Comparison of ENCODE assay signal across 13 cellular contexts in genomic region chr9:137758067-137758466, GRCh38.
DNase-seq lines count a peak whose midpoint lies in the region; ATAC-seq, FAIRE-seq and TF ChIP-seq lines count a peak whose summit lies in the region.
"Had no signal": no experiment of that assay in that cellular context is flagged by ENCODE, and none has a peak within 500 bp of the region (broad histone marks: within the 10 kb centered on the region; RNA-seq: fewer than 3 reads in every experiment).

No MANE protein-coding gene starts in this region.

- H3F3A ChIP-seq in smooth muscle cell (ENCODE audit: low read depth): no peaks in the 10 kb centered on the region

- WGBS in H1 (ENCODE audit: extremely low coverage in 1 of 2, insufficient coverage in 1 of 2, insufficient read length in 1 of 2, insufficient replicate concordance in 2 of 2, low coverage in 1 of 2, low lambda C conversion rate in 2 of 2, missing lambda C conversion rate in 1 of 2), 2 experiments: 95% methylated on average over 16 of the region's 16 CpGs; no CpG with 5 or more reads in 1 of the 2 experiments
- WGBS in smooth muscle cell (ENCODE audit: low lambda C conversion rate): 96% methylated on average over 16 of the region's 16 CpGs
- WGBS in tibial nerve, 2 donors: 97 to 98% methylated on average over 16 of the region's 16 CpGs

- no peak overlapping the region for H4K91ac ChIP-seq in H1 (replicated peaks; ENCODE audit: insufficient read length, low read length)

- no peaks in the 10 kb centered on the region for H3K27me3 ChIP-seq in RWPE2 (ENCODE audit: insufficient read depth, poor library complexity, severe bottlenecking)
- no peaks in the 10 kb centered on the region for H3K27me3 ChIP-seq in H1 (replicated peaks in 1 of 4; ENCODE audit: control insufficient read depth in 3 of 4, extremely low read depth in 1 of 4, insufficient read depth in 3 of 4, low read length in 3 of 4)
- no peaks in the 10 kb centered on the region for H3K27me3 ChIP-seq in smooth muscle cell (ENCODE audit: low read depth)
- H3K27me3 ChIP-seq in tibial nerve: no peaks in the 10 kb centered on the region

- H3K23ac ChIP-seq in H1 (ENCODE audit: insufficient read length): no peak overlapping the region

- FAIRE-seq in H1 (lab: Jason Lieb, UNC): no peak

- H3K79me2 ChIP-seq in H1 (ENCODE audit: control insufficient read depth in 1 of 2, insufficient read depth in 2 of 2, low read length in 2 of 2) (peaks cover 0 to 29% of the 10 kb centered on the region in 2 experiments; a peak in 1 of 4 replicates), smooth muscle cell (ENCODE audit: low read depth) (peaks cover 11% of the 10 kb centered on the region)

- H3K4me1 Mint-ChIP-seq in activated T-cell treated with anti-CD3 and anti-CD28 coated beads, Interleukin-2, amount 50 U/mL, for 4 hours (ENCODE audit: low read depth): peaks cover 55% of the 10 kb centered on the region

- CTCF ChIA-PET in H1 (lab: Charles Lee; ENCODE audit: partially characterized antibody): interaction anchor here (1.0 to 1.6 kb wide), 5 partner anchors 9 to 176 kb away, joined by 4 to 7 read pairs (median 5); no protein-coding TSS in a partner anchor

- TF ChIP-seq EP300 in H1 (IDR thresholded peaks at IDR 0.05; ENCODE audit: borderline replicate concordance in 1 of 2, low read depth in 2 of 2, low read length in 2 of 2) (no peak), tibial nerve (IDR thresholded peaks at IDR 0.05) (no peak)

- POLR2A ChIA-PET in H1 (lab: Charles Lee; ENCODE audit: partially characterized antibody): interaction anchor here (1.0 to 1.2 kb wide), 2 partner anchors 14 to 16 kb away, joined by 3 read pairs; no protein-coding TSS in a partner anchor

- no peak for DNase-seq in activated T-cell treated with anti-CD3 and anti-CD28 coated beads, Interleukin-2, amount 50 U/mL, for 4 hours
- DNase-seq in activated T-cell treated with anti-CD3 and anti-CD28 coated beads for 4 hours (no peak), RWPE2 (ENCODE audit: low spot score) (no peak), H1 (ENCODE audit: low read depth in 1 of 2, low spot score in 2 of 2) (no peak), smooth muscle cell (lab: John Stamatoyannopoulos, UW; ENCODE audit: unreplicated experiment) (no peak), amniotic stem cell (lab: John Stamatoyannopoulos, UW) (no peak), tibial nerve (ENCODE audit: low spot score in 2 of 2) (no peak)
- no peak for DNase-seq in stimulated activated CD4-positive, alpha-beta T cell treated with anti-CD3 and anti-CD28 coated beads, Interleukin-4, amount 100 ng/mL, for 4 hours
- DNase-seq: cortex of kidney, NCI-H2171 treated with DMSO at 0.1 percent for 48 hours had no signal

- peaks cover 63% of the 10 kb centered on the region for H3K36me3 Mint-ChIP-seq in activated T-cell treated with anti-CD3 and anti-CD28 coated beads, Interleukin-2, amount 50 U/mL, for 4 hours (ENCODE audit: insufficient read depth)

- H3K23me2 ChIP-seq in H1 (ENCODE audit: low read depth, low read length): no peaks in the 10 kb centered on the region

- H3K4me3 Mint-ChIP-seq in activated T-cell treated with anti-CD3 and anti-CD28 coated beads, Interleukin-2, amount 50 U/mL, for 4 hours: peak overlapping the region; percentile 66

- H2AK5ac ChIP-seq in H1 (ENCODE audit: low read depth, low read length): no peak overlapping the region

- no peaks in the 10 kb centered on the region for H3K27me3 Mint-ChIP-seq in activated T-cell treated with anti-CD3 and anti-CD28 coated beads, Interleukin-2, amount 50 U/mL, for 4 hours (ENCODE audit: low read depth)

- no peak overlapping the region for H2BK20ac ChIP-seq in H1 (ENCODE audit: low read length)

- no peak overlapping the region for H2BK120ac ChIP-seq in H1 (replicated peaks; ENCODE audit: low read depth, low read length)

- H4K20me1 ChIP-seq in H1 (replicated peaks in 1 of 2; ENCODE audit: control insufficient read depth in 1 of 2, insufficient read depth in 2 of 2, low read length in 2 of 2) (peaks cover 4 to 8% of the 10 kb centered on the region in 2 experiments), smooth muscle cell (ENCODE audit: low read depth) (peaks cover 8% of the 10 kb centered on the region)

- TF ChIP-seq RAD21 in H1 (IDR thresholded peaks at IDR 0.05 in 1 of 2, conservative IDR thresholded peaks at IDR 0.05 in 1 of 2; ENCODE audit: low read depth in 2 of 2, low read length in 2 of 2): no peak; a peak in 1 of 4 replicates

- H3K4me3 ChIP-seq in RWPE2 (ENCODE audit: severe bottlenecking) (no peak overlapping the region), H1 (ENCODE audit: extremely low read depth in 1 of 4, insufficient read depth in 2 of 4, low read depth in 3 of 4, low read length in 4 of 4) (no peak overlapping the region), smooth muscle cell (no peak overlapping the region), tibial nerve (no peak overlapping the region)
- H3K4me3 ChIP-seq: lung, SK-N-MC had no signal

- peak overlapping the region; percentile 57; the same call in 1 of the 2 replicates for H4K8ac ChIP-seq in H1 (ENCODE audit: extremely low read depth, insufficient read depth, low read length)

- no peak overlapping the region for H3K4ac ChIP-seq in H1 (replicated peaks; ENCODE audit: insufficient read length, low read depth, low read length)

- TF ChIP-seq CTCF in RWPE2 (IDR thresholded peaks at IDR 0.05; ENCODE audit: poor library complexity, severe bottlenecking) (no peak), H1 (IDR thresholded peaks at IDR 0.05; ENCODE audit: control extremely low read depth in 1 of 3, insufficient read depth in 1 of 3, low read depth in 1 of 3, low read length in 3 of 3) (no peak), smooth muscle cell (IDR thresholded peaks at IDR 0.05; ENCODE audit: borderline replicate concordance, insufficient read depth, poor library complexity, severe bottlenecking) (no peak), tibial nerve (IDR thresholded peaks at IDR 0.05) (no peak)

- H3K9ac ChIP-seq in H1 (replicated peaks in 1 of 4; ENCODE audit: extremely low read depth in 1 of 4, low read depth in 3 of 4, low read length in 3 of 4) (no peak overlapping the region), smooth muscle cell (ENCODE audit: low read depth) (no peak overlapping the region)

- H3K9me3 ChIP-seq in RWPE2 (ENCODE audit: severe bottlenecking) (no peaks in the 10 kb centered on the region), H1 (ENCODE audit: insufficient read depth in 2 of 2, low read depth in 1 of 2, low read length in 1 of 2) (no peaks in the 10 kb centered on the region), smooth muscle cell (replicated peaks; ENCODE audit: low read depth) (no peaks in the 10 kb centered on the region), tibial nerve (peaks cover 0 to 6% (median 0%) of the 10 kb centered on the region in 4 donors)

- peak overlapping the region; percentile 63 for H3K27ac ChIP-seq in RWPE2 (ENCODE audit: poor library complexity, severe bottlenecking)
- no peak overlapping the region for H3K27ac ChIP-seq in H1 (ENCODE audit: low read depth, low read length)
- peak overlapping the region; percentile 64 for H3K27ac ChIP-seq in smooth muscle cell (ENCODE audit: low read depth)
- no peak overlapping the region for H3K27ac ChIP-seq in tibial nerve
- H3K27ac ChIP-seq: HL-60, SK-N-MC had no signal

- no peak for TF ChIP-seq POLR2A in H1 (IDR thresholded peaks at IDR 0.05; ENCODE audit: control extremely low read depth in 1 of 2, low read depth in 2 of 2, low read length in 2 of 2)
- TF ChIP-seq POLR2A in tibial nerve (IDR thresholded peaks at IDR 0.05): no peak

- H3K4me2 ChIP-seq in H1 (ENCODE audit: insufficient read depth in 1 of 2, low read depth in 2 of 2, low read length in 2 of 2) (no peak overlapping the region), smooth muscle cell (peak overlapping the region; percentile 73)

- no peak overlapping the region for H3K56ac ChIP-seq in H1 (replicated peaks; ENCODE audit: insufficient read length, low read depth, low read length)

- H2BK5ac ChIP-seq in H1 (ENCODE audit: low read depth, low read length): no peak overlapping the region

- H3K4me1 ChIP-seq in RWPE2 (ENCODE audit: insufficient read depth, poor library complexity, severe bottlenecking): peaks cover 11% of the 10 kb centered on the region
- no peaks in the 10 kb centered on the region; a peak in 1 of 7 replicates for H3K4me1 ChIP-seq in H1 (replicated peaks in 1 of 4; ENCODE audit: control insufficient read depth in 3 of 4, insufficient read depth in 4 of 4, low read length in 3 of 4)
- no peaks in the 10 kb centered on the region for H3K4me1 ChIP-seq in smooth muscle cell (ENCODE audit: low read depth)
- H3K4me1 ChIP-seq in tibial nerve: peaks cover 0 to 11% (median 8%) of the 10 kb centered on the region in 4 donors

- peaks cover 8% of the 10 kb centered on the region for H3K9me3 Mint-ChIP-seq in activated T-cell treated with anti-CD3 and anti-CD28 coated beads, Interleukin-2, amount 50 U/mL, for 4 hours

- H3K14ac ChIP-seq in H1 (ENCODE audit: insufficient read length): no peak overlapping the region

- peaks cover 62% of the 10 kb centered on the region for H3K36me3 ChIP-seq in RWPE2 (ENCODE audit: low read depth)
- peaks cover 14 to 34% (median 29%) of the 10 kb centered on the region in 4 experiments; a peak in 7 of 8 replicates for H3K36me3 ChIP-seq in H1 (ENCODE audit: control insufficient read depth in 2 of 4, insufficient read depth in 4 of 4, low read length in 3 of 4)
- peaks cover 14% of the 10 kb centered on the region for H3K36me3 ChIP-seq in smooth muscle cell (ENCODE audit: low read depth)
- H3K36me3 ChIP-seq in tibial nerve: peaks cover 0 to 92% (median 14%) of the 10 kb centered on the region in 3 donors

- peaks cover 6% of the 10 kb centered on the region for H3K79me1 ChIP-seq in H1 (ENCODE audit: low read depth, low read length)

- no peak overlapping the region for H3K18ac ChIP-seq in H1 (ENCODE audit: extremely low read depth, low read length)

- no peak overlapping the region for H4K5ac ChIP-seq in H1 (ENCODE audit: insufficient read length, low read depth, low read length)

- H2AFZ ChIP-seq in H1 (ENCODE audit: low read length) (no peak overlapping the region), smooth muscle cell (ENCODE audit: low read depth) (no peak overlapping the region)

- H2BK15ac ChIP-seq in H1 (ENCODE audit: low read length): no peak overlapping the region

- ATAC-seq in activated T-cell treated with anti-CD3 and anti-CD28 coated beads, Interleukin-2, amount 50 U/mL, for 4 hours: no peak
- no peak for ATAC-seq in RWPE2 (ENCODE audit: low read depth)

- H2BK12ac ChIP-seq in H1 (ENCODE audit: low read depth, low read length): no peak overlapping the region

TF ChIP-seq in H1, 55 proteins besides CTCF, POLR2A, EP300 and RAD21 (continues in another document):
- TF ChIP-seq BRCA1 (IDR thresholded peaks at IDR 0.05; ENCODE audit: low read depth, low read length) (no peak), TBP (IDR thresholded peaks at IDR 0.05; ENCODE audit: low read depth, low read length) (no peak), PHF8 (conservative IDR thresholded peaks at IDR 0.05; ENCODE audit: low read depth, low read length) (no peak), RBBP5 (IDR thresholded peaks at IDR 0.05; ENCODE audit: borderline replicate concordance, low read depth, low read length) (no peak), KDM4A (IDR thresholded peaks at IDR 0.05; ENCODE audit: low read depth, low read length, severe bottlenecking) (no peak), SIN3A (conservative IDR thresholded peaks at IDR 0.05 in 1 of 2, IDR thresholded peaks at IDR 0.05 in 1 of 2; ENCODE audit: low read depth in 1 of 2, low read length in 2 of 2) (no peak), MAFK (IDR thresholded peaks at IDR 0.05; ENCODE audit: low read depth, low read length) (no peak)

Comparison
In these comparisons a context has a peak if more than half of its experiments do, and no peak if none do; other contexts are left out.
1. H3K27ac ChIP-seq: peak in RWPE2 (single experiment) and smooth muscle cell (single experiment); none in H1 (single experiment) and tibial nerve (0 of 4).